ENCODE assay signal across 19 cellular contexts in the genomic region with DNA sequence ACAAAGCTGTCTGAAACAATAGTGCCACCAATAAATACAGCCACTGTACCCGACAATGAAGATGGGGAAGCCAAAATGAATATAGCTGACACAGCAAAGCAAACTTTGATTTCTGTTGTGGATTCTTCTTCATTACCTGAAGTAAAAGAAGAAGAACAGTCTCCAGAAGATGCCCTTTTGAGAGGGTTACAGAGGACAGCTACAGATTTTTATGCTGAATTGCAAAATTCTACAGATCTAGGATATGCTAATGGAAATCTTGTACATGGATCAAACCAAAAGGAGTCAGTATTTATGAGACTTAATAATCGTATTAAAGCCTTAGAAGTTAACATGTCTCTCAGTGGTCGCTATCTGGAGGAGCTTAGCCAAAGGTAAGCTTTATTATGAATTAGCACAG. TPM values are rescaled to one million over a fixed set of nuclear protein-coding genes. Genes with fewer than 3 reads are reported as not detected.
DNase-seq lines count a peak whose midpoint lies in the region; ATAC-seq, FAIRE-seq and TF ChIP-seq lines count a peak whose summit lies in the region.
"Had no signal": no experiment of that assay in that cellular context is flagged by ENCODE, and none has a peak within 500 bp of the region (broad histone marks: within the 10 kb centered on the region; RNA-seq: fewer than 3 reads in every experiment).

No MANE protein-coding gene starts in this region.

- POLR2A ChIA-PET in T-cell (lab: Charles Lee), result interaction anchor here (0.5 to 0.6 kb wide), 3 partner anchors 8 to 1262 kb away, joined by 4 to 13 read pairs (median 5); no protein-coding TSS in a partner anchor

- H3K9me3 Mint-ChIP-seq in Calu3 (ENCODE audit: low read depth, unreplicated experiment) (peaks cover 2% of the 10 kb centered on the region), T-cell (peaks cover 0 to 3% (median 0%) of the 10 kb centered on the region in 3 donors)
- H3K9me3 Mint-ChIP-seq in activated T-helper 17 cell treated with anti-CD3 and anti-CD28 coated beads, Interleukin-2, amount 50 U/mL, for 72 hours, result no peaks in the 10 kb centered on the region
- H3K9me3 Mint-ChIP-seq: activated naive CD4-positive, alpha-beta T cell treated with anti-CD3 and anti-CD28 coated beads, Interleukin-2, amount 50 U/mL, for 24 hours; type B pancreatic cell had no signal

- FAIRE-seq in frontal cortex (lab: Jason Lieb, UNC) (no peak), HTR-8/SVneo (lab: Jason Lieb, UNC) (no peak)

- TF ChIP-seq CTCF in Calu3 (IDR thresholded peaks at IDR 0.05; ENCODE audit: unreplicated experiment), result no peak

- no peak for ATAC-seq in activated T-helper 17 cell treated with anti-CD3 and anti-CD28 coated beads, Interleukin-2, amount 50 U/mL, for 72 hours (replicated peaks)
- ATAC-seq in T-cell (replicated peaks in 1 of 4), result no peak

- peak overlapping the region; percentile 86 for H3K27ac ChIP-seq in ACC112 (ENCODE audit: low read depth, low read length)
- peak overlapping the region; percentile 70 for H3K27ac ChIP-seq in epithelial cell of prostate
- H3K27ac ChIP-seq: colonic mucosa, left ventricle myocardium inferior had no signal

- peak overlapping the region; percentile 96 for H3K27ac Mint-ChIP-seq in Calu3 (ENCODE audit: unreplicated experiment)
- peak overlapping the region; percentile 60 for H3K27ac Mint-ChIP-seq in activated T-helper 17 cell treated with anti-CD3 and anti-CD28 coated beads, Interleukin-2, amount 50 U/mL, for 72 hours
- peak overlapping the region in 1 of 2 donors; percentile 60 for H3K27ac Mint-ChIP-seq in T-cell
- H3K27ac Mint-ChIP-seq: endodermal cell, type B pancreatic cell had no signal

- no peak overlapping the region for H2AFZ ChIP-seq in ACC112 (ENCODE audit: low read length, unreplicated experiment)

- DNase-seq in Calu3, result no peak
- DNase-seq in epithelial cell of prostate (ENCODE audit: low read depth, low spot score), result no peak
- DNase-seq in frontal cortex (ENCODE audit: low spot score in 2 of 2), result no peak
- no peak for DNase-seq in HTR-8/SVneo (ENCODE audit: insufficient read length, low spot score)
- no peak for DNase-seq in T-cell
- DNase-seq: activated CD4-positive, alpha-beta T cell treated with anti-CD3 and anti-CD28 coated beads for 4 hours; colonic mucosa; endodermal cell; left ventricle myocardium inferior; NCI-H1436 treated with DMSO at 0.1 percent for 48 hours; NCI-H524 treated with DMSO at 0.1 percent for 48 hours; SHP77; spleen; stimulated activated CD4-positive, alpha-beta T cell treated with anti-CD3 and anti-CD28 coated beads, Interleukin-4, amount 100 ng/mL, for 4 hours had no signal

- CTCF ChIA-PET in Calu3 (lab: Charles Lee), result interaction anchor here (0.5 to 2.2 kb wide), 7 partner anchors 18 to 158 kb away, joined by 3 to 7 read pairs (median 4); a partner anchor contains a TSS
- CTCF ChIA-PET in T-cell (lab: Charles Lee), result interaction anchor here in 1 of 2 donors (0.7 kb wide), 1 partner anchor 1176 kb away, joined by 3 read pairs; no protein-coding TSS in a partner anchor

- H3K36me3 Mint-ChIP-seq in Calu3 (ENCODE audit: insufficient read depth, unreplicated experiment), result peaks cover 50% of the 10 kb centered on the region
- H3K36me3 Mint-ChIP-seq in activated T-helper 17 cell treated with anti-CD3 and anti-CD28 coated beads, Interleukin-2, amount 50 U/mL, for 72 hours (ENCODE audit: low read depth), result peaks cover 76% of the 10 kb centered on the region
- peaks cover 68% of the 10 kb centered on the region for H3K36me3 Mint-ChIP-seq in T-cell

- H3K4me3 Mint-ChIP-seq in Calu3 (ENCODE audit: low read depth, unreplicated experiment) (peak overlapping the region; percentile 60), T-cell (no peak overlapping the region)
- H3K4me3 Mint-ChIP-seq in activated T-helper 17 cell treated with anti-CD3 and anti-CD28 coated beads, Interleukin-2, amount 50 U/mL, for 72 hours, result peak overlapping the region; percentile 52
- H3K4me3 Mint-ChIP-seq: activated naive CD4-positive, alpha-beta T cell treated with anti-CD3 and anti-CD28 coated beads, Interleukin-2, amount 50 U/mL, for 24 hours; endodermal cell; neural crest cell; type B pancreatic cell had no signal

- no peaks in the 10 kb centered on the region for H3K27me3 Mint-ChIP-seq in Calu3 (ENCODE audit: unreplicated experiment)
- no peaks in the 10 kb centered on the region for H3K27me3 Mint-ChIP-seq in activated T-helper 17 cell treated with anti-CD3 and anti-CD28 coated beads, Interleukin-2, amount 50 U/mL, for 72 hours
- H3K27me3 Mint-ChIP-seq in T-cell, result no peaks in the 10 kb centered on the region
- H3K27me3 Mint-ChIP-seq: activated naive CD4-positive, alpha-beta T cell treated with anti-CD3 and anti-CD28 coated beads, Interleukin-2, amount 50 U/mL, for 24 hours; type B pancreatic cell had no signal

- peak overlapping the region; percentile 25 for H3K4me3 ChIP-seq in ACC112 (ENCODE audit: low read depth, low read length)
- H3K4me3 ChIP-seq: colonic mucosa, left ventricle myocardium inferior, spleen had no signal

- H3K79me2 ChIP-seq in ACC112 (ENCODE audit: control insufficient read depth, insufficient read depth, low read length, unreplicated experiment), result peaks cover 4% of the 10 kb centered on the region

- H3K36me3 ChIP-seq in ACC112 (ENCODE audit: insufficient read depth, low read length), result peaks cover 12% of the 10 kb centered on the region

- H3K4me1 ChIP-seq in ACC112 (ENCODE audit: control insufficient read depth, insufficient read depth, low read length, unreplicated experiment), result peaks cover 47% of the 10 kb centered on the region
- H3K4me1 ChIP-seq: colonic mucosa had no signal

- H3K27me3 ChIP-seq in ACC112 (ENCODE audit: insufficient read depth, low read length), result no peaks in the 10 kb centered on the region
- H3K27me3 ChIP-seq: colonic mucosa, spleen had no signal

- intact Hi-C loops in Calu3 (cut with micrococcal nuclease; ENCODE audit: unreplicated experiment), result loop anchor here (2.0 to 10.0 kb wide), 5 partner anchors 37 to 585 kb away; no protein-coding TSS in a partner anchor

- BruUV-seq in Calu3 (replicated peaks; lab: Mats Ljungman, UMichigan), result TSS peak; percentile 60

- H3K4me1 Mint-ChIP-seq in Calu3 (ENCODE audit: low read depth, unreplicated experiment), result peaks cover 58% of the 10 kb centered on the region
- H3K4me1 Mint-ChIP-seq in activated T-helper 17 cell treated with anti-CD3 and anti-CD28 coated beads, Interleukin-2, amount 50 U/mL, for 72 hours, result peaks cover 20% of the 10 kb centered on the region
- H3K4me1 Mint-ChIP-seq in T-cell, result peaks cover 22 to 35% (median 25%) of the 10 kb centered on the region in 3 donors
- H3K4me1 Mint-ChIP-seq: endodermal cell, neural crest cell had no signal

RNA-seq across cellular contexts. Expression of a gene that starts 56.6 kb away (rescaled TPM):
- total RNA-seq in Calu3 (2022), result 65.3 and 84.6 TPM in 2 replicates
- 10 to 100 TPM; 21.0 to 34.5 TPM for total RNA-seq in activated T-helper 17 cell treated with anti-CD3 and anti-CD28 coated beads, Interleukin-2, amount 50 U/mL, for 72 hours
- 77.0 TPM for total RNA-seq in frontal cortex
- 10 to 100 TPM; 43.7 to 87.1 (median 47.9) TPM for total RNA-seq in T-cell

Comparison
In these comparisons a context has a peak if more than half of its experiments do, and no peak if none do; other contexts are left out.
1. H3K4me3 Mint-ChIP-seq: peak in Calu3 (single experiment) and activated T-helper 17 cell treated with anti-CD3 and anti-CD28 coated beads, Interleukin-2, amount 50 U/mL, for 72 hours (single experiment); none in T-cell (0 of 3).